ENCODE assay signal across 32 cellular contexts in the genomic region with DNA sequence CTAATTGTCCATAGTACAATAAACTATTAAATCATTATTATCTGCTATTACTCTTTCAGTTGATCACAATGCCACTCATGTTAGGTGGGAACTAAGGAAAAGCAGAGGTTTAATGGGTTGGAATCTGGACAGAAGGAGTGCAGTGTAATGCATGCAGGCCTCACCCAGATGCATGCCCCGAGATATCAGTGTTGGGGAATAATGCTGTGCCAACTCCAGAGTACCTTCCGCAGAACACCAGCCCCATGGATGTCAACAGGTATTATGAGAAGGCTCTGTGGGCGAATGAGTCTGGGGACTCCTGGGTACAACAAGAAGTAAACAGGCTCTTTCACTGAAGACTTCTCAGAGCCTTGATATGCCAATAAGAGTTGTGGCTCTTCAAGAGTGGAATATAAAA.
"Had no signal": no experiment of that assay in that cellular context is flagged by ENCODE, and none has a peak within 500 bp of the region (broad histone marks: within the 10 kb centered on the region; RNA-seq: fewer than 3 reads in every experiment).

No MANE protein-coding gene starts in this region.

- H3K4me1 ChIP-seq: adrenal gland, ascending aorta, breast epithelium had no signal

- H3K27me3 ChIP-seq: adrenal gland, ascending aorta, body of pancreas, brain microvascular endothelial cell, breast epithelium, cardiac muscle cell had no signal

- H3K36me3 ChIP-seq: adrenal gland, ascending aorta, brain microvascular endothelial cell, breast epithelium, cardiac muscle cell had no signal

- H3K27ac ChIP-seq: adrenal gland, ascending aorta, body of pancreas, brain microvascular endothelial cell, breast epithelium, cardiac muscle cell had no signal

- DNase-seq: activated effector memory CD4-positive, alpha-beta T cell treated with anti-CD3 and anti-CD28 coated beads, Interleukin-2, amount 50 U/mL, for 16 hours; activated effector memory CD4-positive, alpha-beta T cell treated with Interleukin-2 at 50 U/mL for 16 hours; activated gamma-delta T cell; activated gamma-delta T cell treated with Interleukin-2 at 50 U/mL for 16 hours; activated naive CD4-positive, alpha-beta T cell; activated naive CD4-positive, alpha-beta T cell treated with anti-CD3 and anti-CD28 coated beads for 36 hours; activated naive CD4-positive, alpha-beta T cell treated with anti-CD3 and anti-CD28 coated beads, Interleukin-2, amount 10 ng/mL, durations not matched to agents 7 days and 5 days; activated naive CD4-positive, alpha-beta T cell treated with anti-CD3 and anti-CD28 coated beads, Interleukin-2, amount 50 U/mL, for 16 hours; activated naive CD4-positive, alpha-beta T cell treated with Interleukin-2 at 50 U/mL for 16 hours; activated naive CD8-positive, alpha-beta T cell treated with anti-CD3 and anti-CD28 coated beads for 36 hours; activated naive CD8-positive, alpha-beta T cell treated with anti-CD3 and anti-CD28 coated beads, Interleukin-2, amount 10 ng/mL, durations not matched to agents 7 days and 5 days; activated naive CD8-positive, alpha-beta T cell treated with anti-CD3 and anti-CD28 coated beads, Interleukin-2, amount 50 U/mL, for 24 hours; activated T-cell treated with anti-CD3 and anti-CD28 coated beads for 4 hours; activated T-cell treated with anti-CD3 and anti-CD28 coated beads, Interleukin-2, amount 50 U/mL, for 1 hour; activated T-cell treated with anti-CD3 and anti-CD28 coated beads, Interleukin-2, amount 50 U/mL, for 24 hours; activated T-cell treated with anti-CD3 and anti-CD28 coated beads, Interleukin-2, amount 50 U/mL, for 4 hours; activated T-cell treated with anti-CD3 and anti-CD28 coated beads, Interleukin-2, amount 50 U/mL, for 48 hours; activated T-cell treated with anti-CD3 and anti-CD28 coated beads, Interleukin-2, amount 50 U/mL, for 72 hours; adrenal gland; amniotic stem cell; amygdala; anterior cingulate cortex; aorta; body of pancreas; brain microvascular endothelial cell; caudate nucleus; cerebellar nuclear complex had no signal

- H3K4me3 ChIP-seq: adrenal gland, ascending aorta, body of pancreas, breast epithelium, cardiac muscle cell had no signal

- H3K9me3 ChIP-seq: adrenal gland, ascending aorta, body of pancreas, breast epithelium had no signal

- ATAC-seq: activated naive CD4-positive, alpha-beta T cell treated with anti-CD3 and anti-CD28 coated beads, Interleukin-2, amount 50 U/mL, for 72 hours; activated naive CD8-positive, alpha-beta T cell treated with anti-CD3 and anti-CD28 coated beads, Interleukin-2, amount 50 U/mL, for 24 hours; activated T-cell treated with anti-CD3 and anti-CD28 coated beads, Interleukin-2, amount 50 U/mL, for 4 hours; activated T-cell treated with anti-CD3 and anti-CD28 coated beads, Interleukin-2, amount 50 U/mL, for 72 hours; activated T-helper 17 cell treated with anti-CD3 and anti-CD28 coated beads, Interleukin-2, amount 50 U/mL, for 72 hours; body of pancreas had no signal
